ENCODE assay signal across 1 cellular context in genomic region chr1:33147997-33148314, GRCh38.
TF ChIP-seq lines count a peak whose summit lies in the region.

No MANE protein-coding gene starts in this region.

TF ChIP-seq in SK-N-SH treated with all-trans-retinoic acid at 6 μM for 48 hours, 23 proteins besides CTCF, POLR2A, EP300 and RAD21 (continued from another document):
- TF ChIP-seq TSHZ2 (CRISPR knock-in tag; IDR thresholded peaks at IDR 0.05) (no peak), GLIS3 (CRISPR knock-in tag; IDR thresholded peaks at IDR 0.05) (no peak), PPARA (CRISPR knock-in tag; IDR thresholded peaks at IDR 0.05; ENCODE audit: borderline replicate concordance) (no peak), BACH2 (CRISPR knock-in tag; IDR thresholded peaks at IDR 0.05; ENCODE audit: borderline replicate concordance) (no peak), CSRNP3 (CRISPR knock-in tag; IDR thresholded peaks at IDR 0.05) (no peak), ZNF70 (CRISPR knock-in tag; IDR thresholded peaks at IDR 0.05) (no peak), RARB (CRISPR knock-in tag; IDR thresholded peaks at IDR 0.05) (no peak), ZC3H10 (CRISPR knock-in tag; IDR thresholded peaks at IDR 0.05) (no peak)
TF ChIP-seq in SK-N-SH treated with all-trans-retinoic acid at 6 μM for 48 hours: peak in this region for 0.
